In the genomic region with DNA sequence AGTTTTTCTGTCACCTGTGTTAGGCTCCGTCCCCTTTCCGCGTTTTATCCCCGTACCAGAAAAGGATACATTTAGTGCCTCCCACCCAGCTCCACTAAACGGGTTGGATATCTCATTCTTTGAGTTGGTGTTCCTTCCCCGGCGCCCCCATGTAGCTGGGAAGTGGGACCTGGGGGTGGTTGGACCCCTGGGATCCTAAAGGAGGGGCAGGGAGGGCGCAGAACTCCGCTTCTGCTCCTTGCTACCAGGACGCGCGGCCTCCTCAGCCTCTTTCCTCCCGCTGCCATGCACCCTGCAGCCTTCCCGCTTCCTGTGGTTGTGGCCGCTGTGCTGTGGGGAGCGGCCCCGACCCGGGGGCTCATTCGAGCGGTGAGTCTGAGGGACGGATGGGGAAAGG, we compare ENCODE assay signal across 1 cellular context.
TF ChIP-seq lines count a peak whose summit lies in the region.

No MANE protein-coding gene starts in this region.

TF ChIP-seq in IMR-90, 13 proteins besides CTCF, POLR2A, EP300 and RAD21:
- TF ChIP-seq BHLHE40 (IDR thresholded peaks at IDR 0.05; ENCODE audit: low read depth, low read length) (no peak), MXI1 (IDR thresholded peaks at IDR 0.05; ENCODE audit: borderline replicate concordance, low read depth, low read length) (peak; percentile 3; the same call in 1 of the 2 replicates)
TF ChIP-seq in IMR-90: peak in this region for 1.
